In the genomic region with DNA sequence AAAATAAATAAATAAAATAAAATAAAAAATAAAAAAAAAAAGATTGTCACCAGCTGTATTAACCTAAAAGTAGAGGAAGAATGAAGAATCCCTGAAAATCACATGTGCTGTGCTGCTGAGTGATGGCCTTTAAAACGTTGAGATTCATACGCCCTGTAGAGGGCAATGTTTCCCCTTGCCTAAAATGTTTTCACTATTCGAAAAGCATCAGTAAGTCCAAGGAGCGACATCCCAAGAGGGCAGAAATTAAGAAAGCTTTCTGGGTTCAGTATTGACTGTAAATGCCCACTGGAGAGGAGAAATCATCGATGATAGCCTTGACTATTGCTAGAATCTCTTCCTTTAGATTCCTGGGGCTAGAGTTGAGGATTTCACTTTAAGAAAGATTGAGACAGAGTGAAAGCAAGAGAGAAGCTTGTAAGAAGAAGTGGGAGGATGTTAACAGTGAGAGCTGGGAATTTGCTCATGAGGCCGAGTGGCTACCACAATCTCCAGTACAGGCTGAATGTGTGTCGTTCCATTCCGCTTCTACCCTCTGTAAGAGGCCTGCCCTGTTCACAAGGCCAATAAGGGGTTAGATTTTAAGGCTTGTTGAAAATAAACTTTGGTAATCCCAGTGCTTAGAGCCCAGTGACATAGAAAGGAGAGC, we compare ENCODE assay signal across 8 cellular contexts.
DNase-seq lines count a peak whose midpoint lies in the region; ATAC-seq and TF ChIP-seq lines count a peak whose summit lies in the region.

No MANE protein-coding gene starts in this region.

- H3K4me1 ChIP-seq in breast epithelium = no peaks in the 10 kb centered on the region

- peak; percentile 72 for DNase-seq in AG20443 (ENCODE audit: low spot score)
- DNase-seq in NCI-H69 (lab: John Stamatoyannopoulos, UW) = peak; percentile 45
- DNase-seq in breast epithelium (ENCODE audit: low spot score in 2 of 2) = no peak
- DNase-seq in kidney epithelial cell (ENCODE audit: low read depth) = no peak
- peak; percentile 70 for DNase-seq in stromal cell of bone marrow (ENCODE audit: low read depth)

- H3K36me3 ChIP-seq in breast epithelium (no peaks in the 10 kb centered on the region), kidney epithelial cell (ENCODE audit: control insufficient read depth, insufficient read depth, low read length) (no peaks in the 10 kb centered on the region)

- no peak for TF ChIP-seq POLR2A in breast epithelium (IDR thresholded peaks at IDR 0.05)

- intact Hi-C loops in breast epithelium (cut with DNase I; ENCODE audit: low total_unique reads) = no loop called here

- H3K9me3 ChIP-seq in breast epithelium = no peaks in the 10 kb centered on the region

- peak; percentile 73 for ATAC-seq in GM18498 (IDR thresholded peaks at IDR 0.05; ENCODE audit: unreplicated experiment)
- peak; percentile 49 for ATAC-seq in HG03060 (IDR thresholded peaks at IDR 0.05; ENCODE audit: low read depth, unreplicated experiment)
- no peak for ATAC-seq in GM21423 (IDR thresholded peaks at IDR 0.05; ENCODE audit: unreplicated experiment)

- H3K27me3 ChIP-seq in breast epithelium (no peaks in the 10 kb centered on the region), kidney epithelial cell (ENCODE audit: control insufficient read depth, insufficient read depth, low read length) (no peaks in the 10 kb centered on the region)

- peak in 2 of 3 donors; percentile 37 to 56 for TF ChIP-seq CTCF in breast epithelium (IDR thresholded peaks at IDR 0.05)
- TF ChIP-seq CTCF in kidney epithelial cell (IDR thresholded peaks at IDR 0.05; ENCODE audit: insufficient read depth, low read length, poor library complexity, severe bottlenecking) = peak; percentile 47

- peak overlapping the region; percentile 5 to 47 (median 23) for H3K4me3 ChIP-seq in breast epithelium
- no peak overlapping the region for H3K4me3 ChIP-seq in kidney epithelial cell (ENCODE audit: low read depth, low read length)

- peak overlapping the region; percentile 26 to 73 for H3K27ac ChIP-seq in breast epithelium

Comparison
In these comparisons a context has a peak if more than half of its experiments do, and no peak if none do; other contexts are left out.
1. DNase-seq: peak in AG20443 (single experiment), NCI-H69 (single experiment) and stromal cell of bone marrow (single experiment); none in breast epithelium (0 of 2) and kidney epithelial cell (single experiment).